ENCODE assay signal across 2 cellular contexts in genomic region chr6:134197685-134198084, GRCh38.
TF ChIP-seq lines count a peak whose summit lies in the region.
"Not testable (repeated sequence)": the region's sequence is repeated elsewhere in the genome, so short reads cannot be mapped to it uniquely, and the experiment has no call there.

No MANE protein-coding gene starts in this region.

TF ChIP-seq in K562, 482 proteins besides CTCF, POLR2A, EP300 and RAD21:
- 0 out of 2 replicates have a peak, but pooled peaks have one; percentile 5 for TF ChIP-seq ZNF197 (CRISPR knock-in tag; IDR thresholded peaks at IDR 0.05; ENCODE audit: low read depth)

TF ChIP-seq in HepG2, 621 proteins besides CTCF, POLR2A, EP300 and RAD21:
- TF ChIP-seq ZBTB2 (CRISPR knock-in tag; IDR thresholded peaks at IDR 0.05; ENCODE audit: low read depth) (0 out of 2 replicates have a peak, but pooled peaks have one; percentile 34), ZNF841 (CRISPR knock-in tag; IDR thresholded peaks at IDR 0.05; ENCODE audit: borderline replicate concordance) (0 out of 2 replicates have a peak, but pooled peaks have one; percentile 24), GABPA (CRISPR knock-in tag; IDR thresholded peaks at IDR 0.05; ENCODE audit: low read depth) (0 out of 2 replicates have a peak, but pooled peaks have one; percentile 1), CSRNP1 (CRISPR knock-in tag; IDR thresholded peaks at IDR 0.05) (peak; percentile 60; the same call in 1 of the 2 replicates)
- not testable (repeated sequence) for TF ChIP-seq GABPA (IDR thresholded peaks at IDR 0.05; ENCODE audit: low read depth, low read length)
